14 cellular contexts compared by ENCODE assay signal in genomic region chr10:93384006-93384405, GRCh38.
DNase-seq lines count a peak whose midpoint lies in the region; ATAC-seq and TF ChIP-seq lines count a peak whose summit lies in the region.
"Had no signal": no experiment of that assay in that cellular context is flagged by ENCODE, and none has a peak within 500 bp of the region (broad histone marks: within the 10 kb centered on the region; RNA-seq: fewer than 3 reads in every experiment).

No MANE protein-coding gene starts in this region.

- H3K36me3 ChIP-seq in psoas muscle (ENCODE audit: insufficient read depth in 1 of 2, low read depth in 1 of 2) = no peaks in the 10 kb centered on the region

- no peak for TF ChIP-seq POLR2A in NB4 (IDR thresholded peaks at IDR 0.05; ENCODE audit: extremely low read depth, insufficient read length)

- intact Hi-C loops in psoas muscle (cut with DNase I) = no loop called here

- WGBS in psoas muscle, 3 donors = 83 to 89% (median 85%) methylated on average over 7 of the region's 7 CpGs

- TF ChIP-seq CTCF in NB4 (IDR thresholded peaks at IDR 0.05; ENCODE audit: low read depth, low read length) = no peak
- no peak for TF ChIP-seq CTCF in psoas muscle (IDR thresholded peaks at IDR 0.05)

- no peak overlapping the region for H3K4me3 ChIP-seq in NB4 (ENCODE audit: low read depth, low read length)
- H3K4me3 ChIP-seq in psoas muscle = no peak overlapping the region

- peak; percentile 84 for DNase-seq in Daoy (ENCODE audit: low read depth)
- peak; percentile 22 for DNase-seq in NB4 (ENCODE audit: low read depth)
- DNase-seq in dermis blood vessel endothelial cell = peak; percentile 28
- DNase-seq in psoas muscle = no peak
- DNase-seq in NCI-H774 (lab: John Stamatoyannopoulos, UW) = no peak
- DNase-seq in NCI-H2196 treated with DMSO at 0.1 percent for 48 hours (lab: John Stamatoyannopoulos, UW; ENCODE audit: unreplicated experiment) = no peak
- DNase-seq: activated CD4-positive, CD25-positive, alpha-beta regulatory T cell treated with anti-CD3 and anti-CD28 coated beads, Interleukin-2, amount 50 U/mL, for 72 hours; DMS53; NK-92 treated with Interleukin-12 subunit alpha and Interleukin-12 subunit beta, amount 100 ng/mL, for 24 hours; stimulated activated CD4-positive, alpha-beta T cell treated with anti-CD3 and anti-CD28 coated beads, Interleukin-2, amount 100 ng/mL, for 24 hours had no signal

- H3K27me3 ChIP-seq in psoas muscle (ENCODE audit: insufficient read depth in 3 of 3, low read length in 2 of 3) = no peaks in the 10 kb centered on the region

- no peaks in the 10 kb centered on the region for H3K4me1 ChIP-seq in psoas muscle

- H3K27ac ChIP-seq in psoas muscle = peak overlapping the region; percentile 30
- H3K27ac ChIP-seq: KMS-11 had no signal

- no peaks in the 10 kb centered on the region for H3K9me3 ChIP-seq in psoas muscle

- ATAC-seq in psoas muscle (peak in 1 of 4 donors; percentile 26), HG03565 (IDR thresholded peaks at IDR 0.05; ENCODE audit: unreplicated experiment) (no peak), HG03442 (IDR thresholded peaks at IDR 0.05; ENCODE audit: unreplicated experiment) (no peak)
- ATAC-seq: activated naive CD4-positive, alpha-beta T cell treated with anti-CD3 and anti-CD28 coated beads, Interleukin-2, amount 50 U/mL, for 72 hours had no signal

Comparison
In these comparisons a context has a peak if more than half of its experiments do, and no peak if none do; other contexts are left out.
1. DNase-seq: peak in Daoy (single experiment), NB4 (single experiment) and dermis blood vessel endothelial cell (single experiment); none in psoas muscle (0 of 2), NCI-H774 (single experiment) and NCI-H2196 treated with DMSO at 0.1 percent for 48 hours (single experiment).